ENCODE assay signal across 1 cellular context in the genomic region with DNA sequence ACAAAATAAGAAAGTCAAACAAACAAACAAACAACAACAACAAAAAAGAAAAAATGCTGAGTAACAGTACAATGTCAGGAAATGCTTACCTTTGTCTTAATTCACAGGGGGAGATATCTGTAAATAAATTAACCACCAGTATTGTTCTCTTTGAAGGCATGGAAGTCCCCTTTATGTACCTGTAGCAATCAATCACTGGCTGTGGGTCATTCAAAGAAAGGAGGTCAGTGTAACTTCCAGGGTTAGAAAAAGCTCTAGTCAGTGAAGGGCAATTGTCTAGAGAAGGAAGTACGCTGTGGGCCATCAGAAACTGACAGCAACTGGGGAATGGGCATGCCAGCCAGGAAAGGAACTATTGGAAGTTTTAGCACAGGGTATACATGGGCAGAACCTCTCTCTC.
TF ChIP-seq lines count a peak whose summit lies in the region.

No MANE protein-coding gene starts in this region.

TF ChIP-seq in GM12878, 131 proteins besides CTCF, POLR2A, EP300 and RAD21 (continued from another document):
- TF ChIP-seq, protein P1, sequence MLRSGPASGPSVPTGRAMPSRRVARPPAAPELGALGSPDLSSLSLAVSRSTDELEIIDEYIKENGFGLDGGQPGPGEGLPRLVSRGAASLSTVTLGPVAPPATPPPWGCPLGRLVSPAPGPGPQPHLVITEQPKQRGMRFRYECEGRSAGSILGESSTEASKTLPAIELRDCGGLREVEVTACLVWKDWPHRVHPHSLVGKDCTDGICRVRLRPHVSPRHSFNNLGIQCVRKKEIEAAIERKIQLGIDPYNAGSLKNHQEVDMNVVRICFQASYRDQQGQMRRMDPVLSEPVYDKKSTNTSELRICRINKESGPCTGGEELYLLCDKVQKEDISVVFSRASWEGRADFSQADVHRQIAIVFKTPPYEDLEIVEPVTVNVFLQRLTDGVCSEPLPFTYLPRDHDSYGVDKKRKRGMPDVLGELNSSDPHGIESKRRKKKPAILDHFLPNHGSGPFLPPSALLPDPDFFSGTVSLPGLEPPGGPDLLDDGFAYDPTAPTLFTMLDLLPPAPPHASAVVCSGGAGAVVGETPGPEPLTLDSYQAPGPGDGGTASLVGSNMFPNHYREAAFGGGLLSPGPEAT (IDR thresholded peaks at IDR 0.05; ENCODE audit: low read depth), result 0 out of 2 replicates have a peak, but pooled peaks have one; percentile 28
- TF ChIP-seq FOXM1 (IDR thresholded peaks at IDR 0.05; ENCODE audit: low read depth, low read length), result no peak
- TF ChIP-seq ZNF24 (IDR thresholded peaks at IDR 0.05), result no peak
- no peak for TF ChIP-seq ZNF207 (IDR thresholded peaks at IDR 0.05; ENCODE audit: borderline replicate concordance)
- TF ChIP-seq, protein P2, sequence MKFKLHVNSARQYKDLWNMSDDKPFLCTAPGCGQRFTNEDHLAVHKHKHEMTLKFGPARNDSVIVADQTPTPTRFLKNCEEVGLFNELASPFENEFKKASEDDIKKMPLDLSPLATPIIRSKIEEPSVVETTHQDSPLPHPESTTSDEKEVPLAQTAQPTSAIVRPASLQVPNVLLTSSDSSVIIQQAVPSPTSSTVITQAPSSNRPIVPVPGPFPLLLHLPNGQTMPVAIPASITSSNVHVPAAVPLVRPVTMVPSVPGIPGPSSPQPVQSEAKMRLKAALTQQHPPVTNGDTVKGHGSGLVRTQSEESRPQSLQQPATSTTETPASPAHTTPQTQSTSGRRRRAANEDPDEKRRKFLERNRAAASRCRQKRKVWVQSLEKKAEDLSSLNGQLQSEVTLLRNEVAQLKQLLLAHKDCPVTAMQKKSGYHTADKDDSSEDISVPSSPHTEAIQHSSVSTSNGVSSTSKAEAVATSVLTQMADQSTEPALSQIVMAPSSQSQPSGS (IDR thresholded peaks at IDR 0.05; ENCODE audit: low read length), result no peak
- no peak for TF ChIP-seq MEF2A (IDR thresholded peaks at IDR 0.05; ENCODE audit: insufficient read depth, low read depth, low read length)
- TF ChIP-seq, protein P3, sequence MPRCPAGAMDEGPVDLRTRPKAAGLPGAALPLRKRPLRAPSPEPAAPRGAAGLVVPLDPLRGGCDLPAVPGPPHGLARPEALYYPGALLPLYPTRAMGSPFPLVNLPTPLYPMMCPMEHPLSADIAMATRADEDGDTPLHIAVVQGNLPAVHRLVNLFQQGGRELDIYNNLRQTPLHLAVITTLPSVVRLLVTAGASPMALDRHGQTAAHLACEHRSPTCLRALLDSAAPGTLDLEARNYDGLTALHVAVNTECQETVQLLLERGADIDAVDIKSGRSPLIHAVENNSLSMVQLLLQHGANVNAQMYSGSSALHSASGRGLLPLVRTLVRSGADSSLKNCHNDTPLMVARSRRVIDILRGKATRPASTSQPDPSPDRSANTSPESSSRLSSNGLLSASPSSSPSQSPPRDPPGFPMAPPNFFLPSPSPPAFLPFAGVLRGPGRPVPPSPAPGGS (IDR thresholded peaks at IDR 0.05; ENCODE audit: borderline replicate concordance, insufficient read depth, low read depth, low read length, poor library complexity, severe bottlenecking), result no peak
- no peak for TF ChIP-seq CBX5 (IDR thresholded peaks at IDR 0.05; ENCODE audit: low read depth)
- TF ChIP-seq, protein P4, sequence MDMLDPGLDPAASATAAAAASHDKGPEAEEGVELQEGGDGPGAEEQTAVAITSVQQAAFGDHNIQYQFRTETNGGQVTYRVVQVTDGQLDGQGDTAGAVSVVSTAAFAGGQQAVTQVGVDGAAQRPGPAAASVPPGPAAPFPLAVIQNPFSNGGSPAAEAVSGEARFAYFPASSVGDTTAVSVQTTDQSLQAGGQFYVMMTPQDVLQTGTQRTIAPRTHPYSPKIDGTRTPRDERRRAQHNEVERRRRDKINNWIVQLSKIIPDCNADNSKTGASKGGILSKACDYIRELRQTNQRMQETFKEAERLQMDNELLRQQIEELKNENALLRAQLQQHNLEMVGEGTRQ (IDR thresholded peaks at IDR 0.05; ENCODE audit: borderline replicate concordance, low read depth, low read length), result no peak
- TF ChIP-seq, protein P5, sequence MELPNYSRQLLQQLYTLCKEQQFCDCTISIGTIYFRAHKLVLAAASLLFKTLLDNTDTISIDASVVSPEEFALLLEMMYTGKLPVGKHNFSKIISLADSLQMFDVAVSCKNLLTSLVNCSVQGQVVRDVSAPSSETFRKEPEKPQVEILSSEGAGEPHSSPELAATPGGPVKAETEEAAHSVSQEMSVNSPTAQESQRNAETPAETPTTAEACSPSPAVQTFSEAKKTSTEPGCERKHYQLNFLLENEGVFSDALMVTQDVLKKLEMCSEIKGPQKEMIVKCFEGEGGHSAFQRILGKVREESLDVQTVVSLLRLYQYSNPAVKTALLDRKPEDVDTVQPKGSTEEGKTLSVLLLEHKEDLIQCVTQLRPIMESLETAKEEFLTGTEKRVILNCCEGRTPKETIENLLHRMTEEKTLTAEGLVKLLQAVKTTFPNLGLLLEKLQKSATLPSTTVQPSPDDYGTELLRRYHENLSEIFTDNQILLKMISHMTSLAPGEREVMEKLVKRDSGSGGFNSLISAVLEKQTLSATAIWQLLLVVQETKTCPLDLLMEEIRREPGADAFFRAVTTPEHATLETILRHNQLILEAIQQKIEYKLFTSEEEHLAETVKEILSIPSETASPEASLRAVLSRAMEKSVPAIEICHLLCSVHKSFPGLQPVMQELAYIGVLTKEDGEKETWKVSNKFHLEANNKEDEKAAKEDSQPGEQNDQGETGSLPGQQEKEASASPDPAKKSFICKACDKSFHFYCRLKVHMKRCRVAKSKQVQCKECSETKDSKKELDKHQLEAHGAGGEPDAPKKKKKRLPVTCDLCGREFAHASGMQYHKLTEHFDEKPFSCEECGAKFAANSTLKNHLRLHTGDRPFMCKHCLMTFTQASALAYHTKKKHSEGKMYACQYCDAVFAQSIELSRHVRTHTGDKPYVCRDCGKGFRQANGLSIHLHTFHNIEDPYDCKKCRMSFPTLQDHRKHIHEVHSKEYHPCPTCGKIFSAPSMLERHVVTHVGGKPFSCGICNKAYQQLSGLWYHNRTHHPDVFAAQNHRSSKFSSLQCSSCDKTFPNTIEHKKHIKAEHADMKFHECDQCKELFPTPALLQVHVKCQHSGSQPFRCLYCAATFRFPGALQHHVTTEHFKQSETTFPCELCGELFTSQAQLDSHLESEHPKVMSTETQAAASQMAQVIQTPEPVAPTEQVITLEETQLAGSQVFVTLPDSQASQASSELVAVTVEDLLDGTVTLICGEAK (IDR thresholded peaks at IDR 0.05; ENCODE audit: borderline replicate concordance), result no peak
- no peak for TF ChIP-seq SP1 (IDR thresholded peaks at IDR 0.05; ENCODE audit: low read depth, low read length)
- no peak for TF ChIP-seq SPI1 (IDR thresholded peaks at IDR 0.05; ENCODE audit: borderline replicate concordance, insufficient read depth, low read depth, low read length)
- no peak for TF ChIP-seq RFX5 (IDR thresholded peaks at IDR 0.05; ENCODE audit: low read depth, low read length)
- TF ChIP-seq BMI1 (IDR thresholded peaks at IDR 0.05; ENCODE audit: borderline replicate concordance), result no peak
- peak; percentile 64; the same call in 1 of the 2 replicates for TF ChIP-seq NR2F1 (conservative IDR thresholded peaks at IDR 0.05)
